ENCODE assay signal across 8 cellular contexts in genomic region chr5:139709587-139710369, GRCh38.
DNase-seq lines count a peak whose midpoint lies in the region; ATAC-seq, FAIRE-seq and TF ChIP-seq lines count a peak whose summit lies in the region.

No MANE protein-coding gene starts in this region.

- no peak overlapping the region for H3K9ac ChIP-seq in keratinocyte (ENCODE audit: control insufficient read depth, extremely low read depth, insufficient read depth, low read length)

- H2AFZ ChIP-seq in keratinocyte (ENCODE audit: control insufficient read depth, low read length): no peak overlapping the region

- FAIRE-seq in keratinocyte (lab: Jason Lieb, UNC): no peak

- H3K36me3 ChIP-seq in keratinocyte (ENCODE audit: control insufficient read depth in 2 of 2, extremely low read depth in 1 of 2, insufficient read depth in 2 of 2, low read length in 2 of 2) (no peaks in the 10 kb centered on the region), stomach (no peaks in the 10 kb centered on the region)

- H3K4me3 ChIP-seq in astrocyte of the spinal cord (ENCODE audit: low read depth, low read length) (no peak overlapping the region), keratinocyte (ENCODE audit: control insufficient read depth in 2 of 3, extremely low read depth in 1 of 3, insufficient read depth in 2 of 3, low read depth in 1 of 3, low read length in 3 of 3) (no peak overlapping the region), stomach (peak overlapping the region; percentile 20 to 64 (median 53))

- H3K9me1 ChIP-seq in keratinocyte (ENCODE audit: control insufficient read depth, extremely low read depth, insufficient read depth, low read length): no peaks in the 10 kb centered on the region

- no peak for ATAC-seq in HG02981 (IDR thresholded peaks at IDR 0.05; ENCODE audit: unreplicated experiment)

- in situ Hi-C loops in astrocyte of the spinal cord (cut with HindIII; ENCODE audit: low sequenced_read_pairs): no loop called here

- no peak overlapping the region for H3K27ac ChIP-seq in keratinocyte (ENCODE audit: control insufficient read depth, insufficient read depth, low read length)
- H3K27ac ChIP-seq in stomach: peak overlapping the region; percentile 9 to 75 (median 54)

- 25 to 48% (median 27%) methylated on average over 11 to 59 of the region's 59 CpGs for WGBS in stomach, 5 donors

- peaks cover 54% of the 10 kb centered on the region for H3K27me3 ChIP-seq in keratinocyte (ENCODE audit: control insufficient read depth, extremely low read depth, insufficient read depth, low read length)
- peaks cover 0 to 36% (median 7%) of the 10 kb centered on the region in 3 donors for H3K27me3 ChIP-seq in stomach

- dilution Hi-C loops in keratinocyte (cut with MboI; ENCODE audit: extremely low pct_ligation_motif_present, low sequenced_read_pairs): no loop called here

- no peak for TF ChIP-seq EP300 in stomach (IDR thresholded peaks at IDR 0.05)

- H4K20me1 ChIP-seq in keratinocyte (ENCODE audit: control insufficient read depth, extremely low read depth, insufficient read depth, low read length): peaks cover 2% of the 10 kb centered on the region

- peak; percentile 18 to 47 for DNase-seq in stimulated activated CD4-positive, alpha-beta T cell treated with anti-CD3 and anti-CD28 coated beads, Interleukin-4, amount 100 ng/mL, for 4 hours
- no peak for DNase-seq in stimulated activated CD4-positive, alpha-beta T cell treated with anti-CD3 and anti-CD28 coated beads, Interleukin-12 subunit alpha, Interleukin-12 subunit beta, amount 100 ng/mL, for 4 hours
- peak; percentile 75 for DNase-seq in astrocyte of the spinal cord (ENCODE audit: low read depth, low spot score)
- no peak for DNase-seq in keratinocyte (ENCODE audit: low read depth, low spot score)
- no peak for DNase-seq in stomach
- DNase-seq in SHP77 treated with DMSO at 0.1 percent for 48 hours (lab: John Stamatoyannopoulos, UW): no peak
- DNase-seq in DMS 273 treated with DMSO at 0.1 percent for 48 hours (lab: John Stamatoyannopoulos, UW): no peak

- intact Hi-C loops in stomach (cut with DNase I; ENCODE audit: low total_unique reads): no loop called here

- H3K4me1 ChIP-seq in keratinocyte (ENCODE audit: control insufficient read depth, extremely low read depth, insufficient read depth, low read length) (peaks cover 11% of the 10 kb centered on the region), stomach (peaks cover 39 to 50% (median 44%) of the 10 kb centered on the region in 4 donors)

- no peaks in the 10 kb centered on the region for H3K79me2 ChIP-seq in keratinocyte (ENCODE audit: control insufficient read depth, insufficient read depth, low read length)

- peak overlapping the region; percentile 2 for H3K4me2 ChIP-seq in keratinocyte (ENCODE audit: control insufficient read depth, extremely low read depth, insufficient read depth, low read depth, low read length)

- no peak for TF ChIP-seq CTCF in astrocyte of the spinal cord (IDR thresholded peaks at IDR 0.05; ENCODE audit: low read depth, low read length)
- TF ChIP-seq CTCF in keratinocyte (optimal IDR thresholded peaks at IDR 0.05 in 1 of 3, IDR thresholded peaks at IDR 0.05 in 1 of 3, conservative IDR thresholded peaks at IDR 0.05 in 1 of 3; ENCODE audit: extremely low read depth in 1 of 3, insufficient read depth in 2 of 3, low read length in 3 of 3): no peak
- no peak for TF ChIP-seq CTCF in stomach (IDR thresholded peaks at IDR 0.05)

- H3K9me3 ChIP-seq in keratinocyte (ENCODE audit: control insufficient read depth, low read depth, low read length): peaks cover 4% of the 10 kb centered on the region
- no peaks in the 10 kb centered on the region for H3K9me3 ChIP-seq in stomach

- no peak for TF ChIP-seq POLR2A in stomach (IDR thresholded peaks at IDR 0.05)

Comparison
In these comparisons a context has a peak if more than half of its experiments do, and no peak if none do; other contexts are left out.
1. DNase-seq: peak in stimulated activated CD4-positive, alpha-beta T cell treated with anti-CD3 and anti-CD28 coated beads, Interleukin-4, amount 100 ng/mL, for 4 hours (2 of 2) and astrocyte of the spinal cord (single experiment); none in stimulated activated CD4-positive, alpha-beta T cell treated with anti-CD3 and anti-CD28 coated beads, Interleukin-12 subunit alpha, Interleukin-12 subunit beta, amount 100 ng/mL, for 4 hours (single experiment), keratinocyte (single experiment), stomach (single experiment), SHP77 treated with DMSO at 0.1 percent for 48 hours (single experiment) and DMS 273 treated with DMSO at 0.1 percent for 48 hours (single experiment).
2. H3K4me3 ChIP-seq: peak in stomach (4 of 4); none in astrocyte of the spinal cord (single experiment) and keratinocyte (0 of 3).